21 cellular contexts compared by ENCODE assay signal in the genomic region with DNA sequence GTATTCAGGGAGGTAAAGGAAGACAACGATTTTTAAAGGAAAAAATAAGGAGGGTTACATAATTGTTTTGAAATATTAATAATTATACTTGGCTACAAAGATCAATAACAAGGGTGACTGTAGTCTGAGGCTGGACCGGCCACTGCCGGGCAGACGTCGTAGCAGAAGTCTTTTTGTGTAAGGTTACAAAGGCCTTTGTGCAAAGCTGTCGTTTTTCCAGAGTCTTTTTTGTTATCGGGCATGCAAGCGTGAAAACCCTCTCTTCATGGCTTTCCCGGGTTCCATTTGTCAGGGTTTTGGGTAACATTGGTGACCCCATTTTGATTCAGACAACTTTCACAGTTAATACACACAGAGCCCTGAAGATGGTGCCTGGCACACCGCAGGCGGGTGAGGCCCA.
"Had no signal": no experiment of that assay in that cellular context is flagged by ENCODE, and none has a peak within 500 bp of the region (broad histone marks: within the 10 kb centered on the region; RNA-seq: fewer than 3 reads in every experiment).

No MANE protein-coding gene starts in this region.

- H3K27ac Mint-ChIP-seq: activated CD4-positive, alpha-beta T cell treated with anti-CD3 and anti-CD28 coated beads for 36 hours; activated naive CD8-positive, alpha-beta T cell treated with anti-CD3 and anti-CD28 coated beads, Interleukin-2, amount 10 ng/mL, durations not matched to agents 7 days and 5 days; nephron; T-helper 2 cell treated with Interferon-gamma antibody and Interleukin-4, amounts not matched to agents 5 μg/mL and 100 μg/mL, for 36 hours; WTC11 had no signal

- H3K27me3 ChIP-seq: body of pancreas, esophagus muscularis mucosa, hepatocyte, thyroid gland had no signal

- H3K4me1 Mint-ChIP-seq: activated CD4-positive, alpha-beta T cell treated with anti-CD3 and anti-CD28 coated beads for 36 hours; nephron; WTC11 had no signal

- H3K4me3 ChIP-seq: body of pancreas, coronary artery, esophagus muscularis mucosa, hepatocyte, lower lobe of right lung, SK-N-MC, smooth muscle cell, thyroid gland had no signal

- H3K27me3 Mint-ChIP-seq: activated CD4-positive, alpha-beta T cell treated with anti-CD3 and anti-CD28 coated beads for 36 hours; activated naive CD8-positive, alpha-beta T cell treated with anti-CD3 and anti-CD28 coated beads, Interleukin-2, amount 10 ng/mL, durations not matched to agents 7 days and 5 days; central memory CD8-positive, alpha-beta T cell had no signal

- H3K4me3 Mint-ChIP-seq: activated CD4-positive, alpha-beta T cell treated with anti-CD3 and anti-CD28 coated beads for 36 hours; activated naive CD8-positive, alpha-beta T cell treated with anti-CD3 and anti-CD28 coated beads, Interleukin-2, amount 10 ng/mL, durations not matched to agents 7 days and 5 days; central memory CD8-positive, alpha-beta T cell; nephron; T-helper 2 cell treated with Interferon-gamma antibody and Interleukin-4, amounts not matched to agents 5 μg/mL and 100 μg/mL, for 36 hours; WTC11 had no signal

- H3K27ac ChIP-seq: body of pancreas, coronary artery, esophagus muscularis mucosa, hepatocyte, lower lobe of right lung, SK-N-MC, thyroid gland had no signal

- H3K9me3 Mint-ChIP-seq: activated naive CD8-positive, alpha-beta T cell treated with anti-CD3 and anti-CD28 coated beads, Interleukin-2, amount 10 ng/mL, durations not matched to agents 7 days and 5 days; central memory CD8-positive, alpha-beta T cell; nephron; T-helper 2 cell treated with Interferon-gamma antibody and Interleukin-4, amounts not matched to agents 5 μg/mL and 100 μg/mL, for 36 hours; WTC11 had no signal

- DNase-seq: activated CD4-positive, alpha-beta T cell treated with anti-CD3 and anti-CD28 coated beads for 36 hours; activated CD4-positive, alpha-beta T cell treated with anti-CD3 and anti-CD28 coated beads, Interleukin-2, amount 50 U/mL, for 48 hours; activated naive CD4-positive, alpha-beta T cell; activated naive CD8-positive, alpha-beta T cell treated with anti-CD3 and anti-CD28 coated beads, Interleukin-2, amount 10 ng/mL, durations not matched to agents 7 days and 5 days; activated T-cell treated with anti-CD3 and anti-CD28 coated beads for 4 hours; body of pancreas; effector CD4-positive, alpha-beta T cell; islet precursor cell; lower lobe of right lung; stimulated activated CD4-positive, alpha-beta T cell treated with anti-CD3 and anti-CD28 coated beads, Interleukin-4, amount 100 ng/mL, for 1 hour; thyroid gland had no signal

- ATAC-seq: activated CD4-positive, alpha-beta T cell treated with anti-CD3 and anti-CD28 coated beads for 36 hours; body of pancreas; lower lobe of right lung; sciatic nerve; WTC11 had no signal
